In the genomic region with DNA sequence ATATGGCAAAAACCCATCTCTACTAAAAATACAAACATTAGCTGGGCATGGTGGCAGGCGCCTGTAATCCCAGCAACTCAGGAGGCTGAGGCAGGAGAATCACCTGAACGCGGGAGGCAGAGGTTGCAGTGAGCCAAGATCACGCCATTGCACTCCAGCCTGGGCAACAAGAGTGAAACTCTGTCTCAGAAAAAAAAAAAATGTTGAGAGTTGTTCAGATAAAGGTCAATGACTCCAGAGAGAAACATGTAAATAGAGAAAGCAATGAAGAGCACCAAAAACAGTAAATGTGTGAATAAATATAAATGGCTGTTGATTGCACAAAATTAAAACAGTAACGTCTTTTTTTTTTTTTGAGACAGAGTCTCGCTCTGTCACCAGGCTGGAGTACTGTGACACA, we compare ENCODE assay signal across 7 cellular contexts. TPM values are rescaled to one million over a fixed set of nuclear protein-coding genes. Genes with fewer than 3 reads are reported as not detected.
DNase-seq lines count a peak whose midpoint lies in the region; ATAC-seq and TF ChIP-seq lines count a peak whose summit lies in the region.
"Not testable (repeated sequence)": the region's sequence is repeated elsewhere in the genome, so short reads cannot be mapped to it uniquely, and the experiment has no call there.

No MANE protein-coding gene starts in this region.

- 96% methylated on average over 6 of the region's 6 CpGs for WGBS in smooth muscle cell (ENCODE audit: low lambda C conversion rate)

- not testable (repeated sequence) for H3K4me3 Mint-ChIP-seq in CD8-positive, alpha-beta T cell; activated CD4-positive, alpha-beta memory T cell treated with anti-CD3 and anti-CD28 coated beads, Interleukin-2, amount 10 ng/mL, durations not matched to agents 7 days and 5 days; activated T-cell treated with anti-CD3 and anti-CD28 coated beads, Interleukin-2, amount 50 U/mL, for 24 hours
- H3K4me3 Mint-ChIP-seq in central memory CD8-positive, alpha-beta T cell: peak overlapping the region; percentile 55
- H3K4me3 Mint-ChIP-seq in natural killer cell: peak overlapping the region; percentile 35

- intact Hi-C loops in CD8-positive, alpha-beta T cell (cut with DNase I, micrococcal nuclease); left lung (cut with DNase I); natural killer cell (cut with micrococcal nuclease): not testable (repeated sequence)

- POLR2A ChIA-PET in CD8-positive, alpha-beta T cell (lab: Charles Lee): interaction anchor here (2.2 kb wide), 1 partner anchor 12 kb away, joined by 7 read pairs; no protein-coding TSS in a partner anchor
- POLR2A ChIA-PET in activated CD4-positive, alpha-beta memory T cell treated with anti-CD3 and anti-CD28 coated beads, Interleukin-2, amount 10 ng/mL, durations not matched to agents 7 days and 5 days (lab: Charles Lee): interaction anchor here (0.7 kb wide), 1 partner anchor 40 kb away, joined by 3 read pairs; no protein-coding TSS in a partner anchor

- peaks cover 100% of the 10 kb centered on the region for H4K20me1 ChIP-seq in smooth muscle cell (ENCODE audit: low read depth)

- peaks cover 29% of the 10 kb centered on the region for H3K36me3 ChIP-seq in CD8-positive, alpha-beta T cell (ENCODE audit: insufficient read depth, low read length)
- H3K36me3 ChIP-seq in left lung: peaks cover 6 to 82% of the 10 kb centered on the region in 2 donors
- not testable (repeated sequence) for H3K36me3 ChIP-seq in smooth muscle cell (ENCODE audit: low read depth)

- H3K4me1 ChIP-seq in CD8-positive, alpha-beta T cell (ENCODE audit: insufficient read depth, low read length): not testable (repeated sequence)
- H3K4me1 ChIP-seq in left lung (peaks cover 0 to 15% of the 10 kb centered on the region in 2 donors), smooth muscle cell (ENCODE audit: low read depth) (peaks cover 14% of the 10 kb centered on the region)

- H3K4me2 ChIP-seq in smooth muscle cell: not testable (repeated sequence)

- peak overlapping the region; percentile 67 for H3K27ac Mint-ChIP-seq in CD8-positive, alpha-beta T cell
- H3K27ac Mint-ChIP-seq in activated CD4-positive, alpha-beta memory T cell treated with anti-CD3 and anti-CD28 coated beads, Interleukin-2, amount 10 ng/mL, durations not matched to agents 7 days and 5 days: peak overlapping the region; percentile 55
- H3K27ac Mint-ChIP-seq in activated T-cell treated with anti-CD3 and anti-CD28 coated beads, Interleukin-2, amount 50 U/mL, for 24 hours: peak overlapping the region; percentile 64
- H3K27ac Mint-ChIP-seq in central memory CD8-positive, alpha-beta T cell (ENCODE audit: low read depth): peak overlapping the region; percentile 44
- peak overlapping the region; percentile 25 to 85 for H3K27ac Mint-ChIP-seq in natural killer cell

- H3K9me3 Mint-ChIP-seq in CD8-positive, alpha-beta T cell; activated CD4-positive, alpha-beta memory T cell treated with anti-CD3 and anti-CD28 coated beads, Interleukin-2, amount 10 ng/mL, durations not matched to agents 7 days and 5 days; activated T-cell treated with anti-CD3 and anti-CD28 coated beads, Interleukin-2, amount 50 U/mL, for 24 hours; central memory CD8-positive, alpha-beta T cell; natural killer cell: not testable (repeated sequence)

- H3K36me3 Mint-ChIP-seq in CD8-positive, alpha-beta T cell: peaks cover 78% of the 10 kb centered on the region
- H3K36me3 Mint-ChIP-seq in activated CD4-positive, alpha-beta memory T cell treated with anti-CD3 and anti-CD28 coated beads, Interleukin-2, amount 10 ng/mL, durations not matched to agents 7 days and 5 days (ENCODE audit: low read depth): peaks cover 70% of the 10 kb centered on the region
- peaks cover 93% of the 10 kb centered on the region for H3K36me3 Mint-ChIP-seq in activated T-cell treated with anti-CD3 and anti-CD28 coated beads, Interleukin-2, amount 50 U/mL, for 24 hours (ENCODE audit: low read depth)
- peaks cover 60% of the 10 kb centered on the region for H3K36me3 Mint-ChIP-seq in central memory CD8-positive, alpha-beta T cell (ENCODE audit: insufficient read depth)
- H3K36me3 Mint-ChIP-seq in natural killer cell: peaks cover 23% of the 10 kb centered on the region

- H3K27me3 ChIP-seq in CD8-positive, alpha-beta T cell (ENCODE audit: insufficient read depth, low read length); left lung; smooth muscle cell (ENCODE audit: low read depth): not testable (repeated sequence)

- H3F3A ChIP-seq in smooth muscle cell (ENCODE audit: low read depth): peaks cover 36% of the 10 kb centered on the region

- H3K9me3 ChIP-seq in CD8-positive, alpha-beta T cell (ENCODE audit: low read length); left lung; smooth muscle cell (replicated peaks; ENCODE audit: low read depth): not testable (repeated sequence)

- peaks cover 65% of the 10 kb centered on the region for H3K4me1 Mint-ChIP-seq in CD8-positive, alpha-beta T cell (ENCODE audit: low read depth)
- peaks cover 27% of the 10 kb centered on the region for H3K4me1 Mint-ChIP-seq in activated CD4-positive, alpha-beta memory T cell treated with anti-CD3 and anti-CD28 coated beads, Interleukin-2, amount 10 ng/mL, durations not matched to agents 7 days and 5 days
- H3K4me1 Mint-ChIP-seq in activated T-cell treated with anti-CD3 and anti-CD28 coated beads, Interleukin-2, amount 50 U/mL, for 24 hours (ENCODE audit: low read depth): peaks cover 50% of the 10 kb centered on the region
- peaks cover 62% of the 10 kb centered on the region for H3K4me1 Mint-ChIP-seq in central memory CD8-positive, alpha-beta T cell
- peaks cover 51 to 52% of the 10 kb centered on the region in 2 donors for H3K4me1 Mint-ChIP-seq in natural killer cell

- H3K9ac ChIP-seq in smooth muscle cell (ENCODE audit: low read depth): not testable (repeated sequence)

- not testable (repeated sequence) for H3K4me3 ChIP-seq in CD8-positive, alpha-beta T cell (ENCODE audit: low read depth, low read length); left lung; smooth muscle cell

- H3K27me3 Mint-ChIP-seq in CD8-positive, alpha-beta T cell (ENCODE audit: low read depth); activated CD4-positive, alpha-beta memory T cell treated with anti-CD3 and anti-CD28 coated beads, Interleukin-2, amount 10 ng/mL, durations not matched to agents 7 days and 5 days; activated T-cell treated with anti-CD3 and anti-CD28 coated beads, Interleukin-2, amount 50 U/mL, for 24 hours; central memory CD8-positive, alpha-beta T cell; natural killer cell (ENCODE audit: low read depth in 2 of 2): not testable (repeated sequence)

- not testable (repeated sequence) for TF ChIP-seq CTCF in CD8-positive, alpha-beta T cell (IDR thresholded peaks at IDR 0.05); left lung (IDR thresholded peaks at IDR 0.05); natural killer cell (IDR thresholded peaks at IDR 0.05); smooth muscle cell (IDR thresholded peaks at IDR 0.05; ENCODE audit: borderline replicate concordance, insufficient read depth, poor library complexity, severe bottlenecking)

- not testable (repeated sequence) for ATAC-seq in CD8-positive, alpha-beta T cell; central memory CD8-positive, alpha-beta T cell (replicated peaks; ENCODE audit: extremely low read depth, poor library complexity, severe bottlenecking); natural killer cell
- peak; percentile 53 for ATAC-seq in left lung

- CTCF ChIA-PET in CD8-positive, alpha-beta T cell (lab: Charles Lee); activated CD4-positive, alpha-beta memory T cell treated with anti-CD3 and anti-CD28 coated beads, Interleukin-2, amount 10 ng/mL, durations not matched to agents 7 days and 5 days (lab: Charles Lee): not testable (repeated sequence)

- H3K27ac ChIP-seq in CD8-positive, alpha-beta T cell (ENCODE audit: low read depth, low read length); left lung: not testable (repeated sequence)
- peak overlapping the region; percentile 42 for H3K27ac ChIP-seq in smooth muscle cell (ENCODE audit: low read depth)

- not testable (repeated sequence) for H2AFZ ChIP-seq in smooth muscle cell (ENCODE audit: low read depth)

- not testable (repeated sequence) for DNase-seq in CD8-positive, alpha-beta T cell; activated CD4-positive, alpha-beta memory T cell treated with anti-CD3 and anti-CD28 coated beads, Interleukin-2, amount 10 ng/mL, durations not matched to agents 7 days and 5 days; activated T-cell treated with anti-CD3 and anti-CD28 coated beads, Interleukin-2, amount 50 U/mL, for 24 hours; central memory CD8-positive, alpha-beta T cell (ENCODE audit: low spot score in 2 of 2); left lung; natural killer cell; smooth muscle cell (lab: John Stamatoyannopoulos, UW; ENCODE audit: unreplicated experiment)

- peaks cover 91% of the 10 kb centered on the region for H3K79me2 ChIP-seq in smooth muscle cell (ENCODE audit: low read depth)

RNA-seq across cellular contexts. Expression of gene FAM168B, which starts 13.3 kb away (rescaled TPM):
- total RNA-seq in CD8-positive, alpha-beta T cell: 10 to 100 TPM; 87.3 to 91.7 TPM
- 10 to 100 TPM; 44.4 to 44.5 TPM for total RNA-seq in activated CD4-positive, alpha-beta memory T cell treated with anti-CD3 and anti-CD28 coated beads, Interleukin-2, amount 10 ng/mL, durations not matched to agents 7 days and 5 days
- total RNA-seq in left lung (10 to 100 TPM; 63.3 to 73.0 TPM), natural killer cell (10 to 100 TPM; 56.0 to 70.7 (median 65.3) TPM), smooth muscle cell (113 and 117 TPM in 2 replicates)
- 46.6 and 54.1 TPM in 2 replicates for polyA plus RNA-seq in smooth muscle cell

RNA-seq across cellular contexts. Expression of gene PLEKHB2, which starts 25.2 kb away (rescaled TPM):
- 10 to 100 TPM; 89.8 to 90.1 TPM for total RNA-seq in CD8-positive, alpha-beta T cell
- total RNA-seq in activated CD4-positive, alpha-beta memory T cell treated with anti-CD3 and anti-CD28 coated beads, Interleukin-2, amount 10 ng/mL, durations not matched to agents 7 days and 5 days: 10 to 100 TPM; 72.0 to 73.0 TPM
- total RNA-seq in left lung (100 to 1,000 TPM in 1 of 2 donors, 10 to 100 TPM in 1; 86.6 to 106 TPM), natural killer cell (10 to 100 TPM; 75.6 to 78.7 (median 77.4) TPM), smooth muscle cell (33.6 and 51.2 TPM in 2 replicates)
- 25.7 and 32.5 TPM in 2 replicates for polyA plus RNA-seq in smooth muscle cell
